ENCODE assay signal across 15 cellular contexts in genomic region chr19:16654621-16655020, GRCh38.
"Had no signal": no experiment of that assay in that cellular context is flagged by ENCODE, and none has a peak within 500 bp of the region (broad histone marks: within the 10 kb centered on the region; RNA-seq: fewer than 3 reads in every experiment).

No MANE protein-coding gene starts in this region.

- DNase-seq: activated CD4-positive, alpha-beta T cell treated with anti-CD3 and anti-CD28 coated beads, Interleukin-2, amount 50 U/mL, for 1 hour; activated CD4-positive, CD25-positive, alpha-beta regulatory T cell; activated gamma-delta T cell treated with Interleukin-2 at 50 U/mL for 16 hours; activated T-cell treated with anti-CD3 and anti-CD28 coated beads, Interleukin-2, amount 50 U/mL, for 48 hours; hypothalamus; lower lobe of right lung; midbrain; retina; stimulated activated CD4-positive, alpha-beta T cell treated with anti-CD3 and anti-CD28 coated beads, Interleukin-4, amount 100 ng/mL, for 4 hours; stimulated activated naive CD8-positive, alpha-beta T cell treated with anti-CD3 and anti-CD28 coated beads, Interleukin-15, amount 100 ng/mL, for 72 hours had no signal

- H3K4me3 ChIP-seq: ascending aorta, cardiac muscle cell, lower lobe of right lung, skin epidermis, thoracic aorta had no signal

- H3K27me3 ChIP-seq: ascending aorta, cardiac muscle cell had no signal

- H3K4me1 ChIP-seq: parathyroid adenoma had no signal

- H3K27ac ChIP-seq: ascending aorta, cardiac muscle cell, lower lobe of right lung, parathyroid adenoma, skin epidermis, thoracic aorta had no signal

- H3K9me3 ChIP-seq: ascending aorta, lower lobe of right lung, thoracic aorta had no signal

- ATAC-seq: lower lobe of right lung; stimulated activated naive CD8-positive, alpha-beta T cell treated with anti-CD3 and anti-CD28 coated beads, Interleukin-15, amount 100 ng/mL, for 72 hours had no signal
